ENCODE assay signal across 30 cellular contexts in the genomic region with DNA sequence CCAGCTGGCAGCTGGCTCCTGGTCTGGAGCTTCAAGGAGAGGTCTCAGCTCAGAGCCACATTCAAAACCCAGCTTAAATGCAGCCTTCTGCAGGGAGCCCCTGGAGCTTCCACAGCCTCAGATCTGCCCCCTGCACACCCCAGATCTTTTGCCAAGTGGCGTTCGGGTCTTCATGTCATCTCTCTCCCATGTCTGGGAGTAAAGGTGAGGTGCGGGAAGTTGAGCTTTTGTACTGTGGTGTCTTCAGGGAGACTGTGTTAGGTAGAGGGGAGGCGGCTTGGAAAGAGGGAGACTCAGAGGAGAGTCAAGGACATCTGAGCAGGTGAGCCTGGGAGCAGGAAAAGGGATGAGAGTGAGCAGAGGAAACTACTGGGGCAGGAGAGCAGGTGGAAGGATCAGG.
"Had no signal": no experiment of that assay in that cellular context is flagged by ENCODE, and none has a peak within 500 bp of the region (broad histone marks: within the 10 kb centered on the region; RNA-seq: fewer than 3 reads in every experiment).

No MANE protein-coding gene starts in this region.

- DNase-seq: activated CD4-positive, alpha-beta memory T cell treated with anti-CD3 and anti-CD28 coated beads for 36 hours; activated CD4-positive, alpha-beta T cell treated with anti-CD3 and anti-CD28 coated beads for 36 hours; activated CD4-positive, alpha-beta T cell treated with anti-CD3 and anti-CD28 coated beads, Interleukin-2, amount 10 ng/mL, durations not matched to agents 24 days and 14 days; activated CD4-positive, CD25-positive, alpha-beta regulatory T cell; activated CD4-positive, CD25-positive, alpha-beta regulatory T cell treated with anti-CD3 and anti-CD28 coated beads, Interleukin-2, amount 50 U/mL, for 72 hours; activated CD8-positive, alpha-beta memory T cell treated with anti-CD3 and anti-CD28 coated beads, Interleukin-2, amount 10 ng/mL, durations not matched to agents 7 days and 5 days; activated CD8-positive, alpha-beta memory T cell treated with anti-CD3 and anti-CD28 coated beads, Interleukin-2, amount 50 U/mL, for 4 hours; activated CD8-positive, alpha-beta T cell treated with anti-CD3 and anti-CD28 coated beads, Interleukin-2, amount 10 ng/mL, durations not matched to agents 7 days and 5 days; activated effector memory CD4-positive, alpha-beta T cell treated with anti-CD3 and anti-CD28 coated beads, Interleukin-2, amount 50 U/mL, for 16 hours; activated naive CD4-positive, alpha-beta T cell treated with anti-CD3 and anti-CD28 coated beads, Interleukin-2, amount 10 ng/mL, durations not matched to agents 7 days and 5 days; activated T-cell treated with anti-CD3 and anti-CD28 coated beads, Interleukin-2, amount 50 U/mL, for 1 hour; activated T-cell treated with anti-CD3 and anti-CD28 coated beads, Interleukin-2, amount 50 U/mL, for 48 hours; amniotic stem cell; anterior cingulate cortex; brain microvascular endothelial cell; dorsolateral prefrontal cortex; effector memory CD4-positive, alpha-beta T cell; endodermal cell; erythroblast; esophagus squamous epithelium; foreskin melanocyte; head of caudate nucleus; T-helper 2 cell had no signal

- H3K4me3 ChIP-seq: coronary artery, dorsolateral prefrontal cortex, esophagus squamous epithelium, gastroesophageal sphincter had no signal

- H3K36me3 Mint-ChIP-seq: activated CD4-positive, alpha-beta memory T cell treated with anti-CD3 and anti-CD28 coated beads for 36 hours; activated CD8-positive, alpha-beta memory T cell treated with anti-CD3 and anti-CD28 coated beads, Interleukin-2, amount 10 ng/mL, durations not matched to agents 7 days and 5 days; activated naive CD4-positive, alpha-beta T cell treated with anti-CD3 and anti-CD28 coated beads, Interleukin-2, amount 10 ng/mL, durations not matched to agents 7 days and 5 days; activated naive CD8-positive, alpha-beta T cell had no signal

- H3K36me3 ChIP-seq: brain microvascular endothelial cell, gastroesophageal sphincter had no signal

- H3K9me3 Mint-ChIP-seq: activated CD4-positive, alpha-beta memory T cell treated with anti-CD3 and anti-CD28 coated beads for 36 hours; activated CD4-positive, alpha-beta T cell treated with anti-CD3 and anti-CD28 coated beads, Interleukin-2, amount 10 ng/mL, durations not matched to agents 24 days and 14 days; activated naive CD4-positive, alpha-beta T cell treated with anti-CD3 and anti-CD28 coated beads, Interleukin-2, amount 10 ng/mL, durations not matched to agents 7 days and 5 days; activated T-helper 1 cell treated with anti-CD3 and anti-CD28 coated beads, Interleukin-12 subunit alpha, Interleukin-12 subunit beta, Interleukin-2, Interleukin-4 antibody, amounts not matched to agents 30 ng/mL and 10 ng/mL and 1 ng/mL, durations not matched to agents 14 hours and 24 hours and 36 hours; activated T-helper 2 cell treated with anti-CD3 and anti-CD28 coated beads, Interferon-gamma antibody, Interleukin-2, Interleukin-4, amounts not matched to agents 10 μg/mL and 5 μg/mL and 100 μg/mL, durations not matched to agents 14 hours and 24 hours and 36 hours; central memory CD8-positive, alpha-beta T cell; dendritic cell treated with granulocyte-macrophage colony-stimulating factor and Interleukin-4, amounts not matched to agents 40 ng/mL and 50 ng/mL, for 4 days; endodermal cell had no signal

- H3K27ac ChIP-seq: brain microvascular endothelial cell, coronary artery, dorsolateral prefrontal cortex, esophagus squamous epithelium, gastroesophageal sphincter had no signal

- H3K27me3 ChIP-seq: brain microvascular endothelial cell, dorsolateral prefrontal cortex, esophagus squamous epithelium, gastroesophageal sphincter had no signal

- H3K4me3 Mint-ChIP-seq: activated CD4-positive, alpha-beta memory T cell treated with anti-CD3 and anti-CD28 coated beads for 36 hours; activated CD4-positive, alpha-beta T cell treated with anti-CD3 and anti-CD28 coated beads for 36 hours; activated CD4-positive, alpha-beta T cell treated with anti-CD3 and anti-CD28 coated beads, Interleukin-2, amount 10 ng/mL, durations not matched to agents 24 days and 14 days; activated CD8-positive, alpha-beta memory T cell treated with anti-CD3 and anti-CD28 coated beads, Interleukin-2, amount 10 ng/mL, durations not matched to agents 7 days and 5 days; activated CD8-positive, alpha-beta T cell treated with anti-CD3 and anti-CD28 coated beads, Interleukin-2, amount 10 ng/mL, durations not matched to agents 7 days and 5 days; activated naive CD4-positive, alpha-beta T cell treated with anti-CD3 and anti-CD28 coated beads, Interleukin-2, amount 10 ng/mL, durations not matched to agents 7 days and 5 days; activated naive CD8-positive, alpha-beta T cell; activated T-helper 1 cell treated with anti-CD3 and anti-CD28 coated beads, Interleukin-12 subunit alpha, Interleukin-12 subunit beta, Interleukin-2, Interleukin-4 antibody, amounts not matched to agents 30 ng/mL and 10 ng/mL and 1 ng/mL, durations not matched to agents 14 hours and 24 hours and 36 hours; central memory CD8-positive, alpha-beta T cell; dendritic cell treated with granulocyte-macrophage colony-stimulating factor and Interleukin-4, amounts not matched to agents 40 ng/mL and 50 ng/mL, for 4 days; endodermal cell had no signal

- H3K9me3 ChIP-seq: esophagus squamous epithelium, gastroesophageal sphincter had no signal

- H3K27ac Mint-ChIP-seq: activated CD4-positive, alpha-beta memory T cell treated with anti-CD3 and anti-CD28 coated beads for 36 hours; activated CD4-positive, alpha-beta T cell treated with anti-CD3 and anti-CD28 coated beads for 36 hours; activated CD4-positive, alpha-beta T cell treated with anti-CD3 and anti-CD28 coated beads, Interleukin-2, amount 10 ng/mL, durations not matched to agents 24 days and 14 days; activated CD8-positive, alpha-beta memory T cell treated with anti-CD3 and anti-CD28 coated beads, Interleukin-2, amount 10 ng/mL, durations not matched to agents 7 days and 5 days; activated CD8-positive, alpha-beta T cell treated with anti-CD3 and anti-CD28 coated beads, Interleukin-2, amount 10 ng/mL, durations not matched to agents 7 days and 5 days; activated naive CD4-positive, alpha-beta T cell treated with anti-CD3 and anti-CD28 coated beads, Interleukin-2, amount 10 ng/mL, durations not matched to agents 7 days and 5 days; activated naive CD8-positive, alpha-beta T cell; activated T-helper 1 cell treated with anti-CD3 and anti-CD28 coated beads, Interleukin-12 subunit alpha, Interleukin-12 subunit beta, Interleukin-2, Interleukin-4 antibody, amounts not matched to agents 30 ng/mL and 10 ng/mL and 1 ng/mL, durations not matched to agents 14 hours and 24 hours and 36 hours; activated T-helper 2 cell treated with anti-CD3 and anti-CD28 coated beads, Interferon-gamma antibody, Interleukin-2, Interleukin-4, amounts not matched to agents 10 μg/mL and 5 μg/mL and 100 μg/mL, durations not matched to agents 14 hours and 24 hours and 36 hours; dendritic cell treated with granulocyte-macrophage colony-stimulating factor and Interleukin-4, amounts not matched to agents 40 ng/mL and 50 ng/mL, for 4 days; endodermal cell had no signal
